Comparison of ENCODE assay signal across 29 cellular contexts in the genomic region with DNA sequence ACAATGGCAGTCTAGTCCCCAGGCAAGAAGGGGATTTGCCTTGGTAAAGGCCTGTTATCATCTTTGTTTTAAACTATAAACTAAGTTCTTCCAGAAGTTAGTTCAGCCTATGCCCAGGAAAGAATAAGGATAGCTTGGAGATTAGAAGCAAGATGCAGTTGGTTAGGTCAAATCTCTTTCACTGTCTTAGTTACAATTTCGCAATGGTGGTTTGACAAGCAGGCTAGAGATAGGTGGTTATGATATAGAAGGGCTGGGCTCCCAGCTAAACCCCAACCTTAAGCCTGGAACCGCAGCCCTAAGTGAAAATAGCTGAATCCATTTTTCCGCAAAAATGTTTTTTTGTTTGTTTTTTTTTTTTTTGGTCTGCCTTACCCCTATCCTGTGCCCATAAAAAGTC. TPM values are rescaled to one million over a fixed set of nuclear protein-coding genes. Genes with fewer than 3 reads are reported as not detected.
"Had no signal": no experiment of that assay in that cellular context is flagged by ENCODE, and none has a peak within 500 bp of the region (broad histone marks: within the 10 kb centered on the region; RNA-seq: fewer than 3 reads in every experiment).

No MANE protein-coding gene starts in this region.

- H3K4me3 Mint-ChIP-seq: mesothelial cell of epicardium; naive B cell; nephron; neural progenitor cell; stimulated activated effector memory CD8-positive, alpha-beta T cell treated with anti-CD3 and anti-CD28 coated beads, Interleukin-12 subunit alpha, Interleukin-12 subunit beta, amount 100 ng/mL, for 72 hours had no signal

- DNase-seq: dermis blood vessel endothelial cell; effector memory CD4-positive, alpha-beta T cell; erythroblast; esophagus squamous epithelium; foreskin melanocyte; glutamatergic neuron; heart right ventricle; hippocampal formation; left cardiac atrium; left lung; mesenchymal stem cell; mucosa of descending colon; naive B cell; right lobe of liver; small intestine; stimulated activated CD4-positive, alpha-beta T cell treated with anti-CD3 and anti-CD28 coated beads, Interleukin-2, amount 100 ng/mL, for 24 hours; stimulated activated CD4-positive, alpha-beta T cell treated with anti-CD3 and anti-CD28 coated beads, Interleukin-4, amount 100 ng/mL, for 24 hours; stimulated activated naive CD4-positive, alpha-beta T cell treated with Interleukin-2 at 50 U/mL for 16 hours; stomach; thyroid gland; trophoblast cell had no signal

- H3K4me3 ChIP-seq: coronary artery, esophagus squamous epithelium, heart right ventricle, left lung, mucosa of descending colon, neural progenitor cell, right lobe of liver, stomach, thyroid gland had no signal

- H3K27ac ChIP-seq: coronary artery, esophagus squamous epithelium, heart right ventricle, left lung, neural progenitor cell, parathyroid adenoma, right lobe of liver, stomach, thyroid gland had no signal

- H3K9me3 ChIP-seq: esophagus squamous epithelium, heart right ventricle, left lung, mucosa of descending colon, right lobe of liver, stomach, thyroid gland had no signal

- H3K27ac Mint-ChIP-seq: mesothelial cell of epicardium; nephron; neural progenitor cell; progenitor cell of endocrine pancreas; stimulated activated effector memory CD8-positive, alpha-beta T cell treated with anti-CD3 and anti-CD28 coated beads, Interleukin-12 subunit alpha, Interleukin-12 subunit beta, amount 100 ng/mL, for 72 hours had no signal

- H3K36me3 ChIP-seq: esophagus squamous epithelium, heart right ventricle, left lung, neural progenitor cell, right lobe of liver, stomach, thyroid gland had no signal

- H3K36me3 Mint-ChIP-seq: mesothelial cell of epicardium; naive B cell; neural progenitor cell; stimulated activated effector memory CD8-positive, alpha-beta T cell treated with anti-CD3 and anti-CD28 coated beads, Interleukin-12 subunit alpha, Interleukin-12 subunit beta, amount 100 ng/mL, for 72 hours had no signal

- H3K27me3 Mint-ChIP-seq: naive B cell, progenitor cell of endocrine pancreas had no signal

- H3K4me1 ChIP-seq: esophagus squamous epithelium, left lung, parathyroid adenoma, stomach, thyroid gland had no signal

- H3K9me3 Mint-ChIP-seq: mesothelial cell of epicardium; naive B cell; nephron; neural progenitor cell; stimulated activated effector memory CD8-positive, alpha-beta T cell treated with anti-CD3 and anti-CD28 coated beads, Interleukin-12 subunit alpha, Interleukin-12 subunit beta, amount 100 ng/mL, for 72 hours had no signal

- H3K27me3 ChIP-seq: esophagus squamous epithelium, heart right ventricle, left lung, neural progenitor cell, right lobe of liver, stomach, thyroid gland had no signal

- H3K4me1 Mint-ChIP-seq: naive B cell; nephron; neural progenitor cell; stimulated activated effector memory CD8-positive, alpha-beta T cell treated with anti-CD3 and anti-CD28 coated beads, Interleukin-12 subunit alpha, Interleukin-12 subunit beta, amount 100 ng/mL, for 72 hours had no signal

- ATAC-seq: heart right ventricle; left cardiac atrium; left lung; mucosa of descending colon; right lobe of liver; stimulated activated effector memory CD8-positive, alpha-beta T cell treated with anti-CD3 and anti-CD28 coated beads, Interleukin-12 subunit alpha, Interleukin-12 subunit beta, amount 100 ng/mL, for 72 hours had no signal

RNA-seq across cellular contexts. Expression of gene NEIL3, which starts 41.8 kb away (rescaled TPM):
- polyA plus RNA-seq: urinary bladder had no signal
